13 cellular contexts compared by ENCODE assay signal in genomic region chr5:33343661-33344327, GRCh38.
DNase-seq lines count a peak whose midpoint lies in the region; ATAC-seq lines count a peak whose summit lies in the region.
"Had no signal": no experiment of that assay in that cellular context is flagged by ENCODE, and none has a peak within 500 bp of the region (broad histone marks: within the 10 kb centered on the region; RNA-seq: fewer than 3 reads in every experiment).

No MANE protein-coding gene starts in this region.

- H3K9me3 Mint-ChIP-seq in activated T-helper 1 cell treated with anti-CD3 and anti-CD28 coated beads, Interleukin-12 subunit alpha, Interleukin-12 subunit beta, Interleukin-2, Interleukin-4 antibody, amounts not matched to agents 30 ng/mL and 10 ng/mL and 1 ng/mL, durations not matched to agents 14 hours and 24 hours and 36 hours: peaks cover 10% of the 10 kb centered on the region

- no peak overlapping the region for H2AK5ac ChIP-seq in neuronal stem cell (ENCODE audit: low read depth, low read length)

- peaks cover 1% of the 10 kb centered on the region for H3K27me3 Mint-ChIP-seq in activated T-helper 1 cell treated with anti-CD3 and anti-CD28 coated beads, Interleukin-12 subunit alpha, Interleukin-12 subunit beta, Interleukin-2, Interleukin-4 antibody, amounts not matched to agents 30 ng/mL and 10 ng/mL and 1 ng/mL, durations not matched to agents 14 hours and 24 hours and 36 hours (ENCODE audit: insufficient read depth)

- no peaks in the 10 kb centered on the region for H3K27me3 ChIP-seq in neuronal stem cell (ENCODE audit: control insufficient read depth in 3 of 3, insufficient read depth in 3 of 3, low read depth in 1 of 3, low read length in 3 of 3)

- no peak overlapping the region for H3K4me2 ChIP-seq in neuronal stem cell (ENCODE audit: insufficient read depth, low read length, poor library complexity, severe bottlenecking)

- H4K8ac ChIP-seq in neuronal stem cell (ENCODE audit: low read depth, low read length): no peak overlapping the region

- H3K27ac ChIP-seq in neuronal stem cell (replicated peaks; ENCODE audit: low read length): no peak overlapping the region
- H3K27ac ChIP-seq: C4-2B, HL-60 had no signal

- no peaks in the 10 kb centered on the region for H3K4me1 Mint-ChIP-seq in activated T-helper 1 cell treated with anti-CD3 and anti-CD28 coated beads, Interleukin-12 subunit alpha, Interleukin-12 subunit beta, Interleukin-2, Interleukin-4 antibody, amounts not matched to agents 30 ng/mL and 10 ng/mL and 1 ng/mL, durations not matched to agents 14 hours and 24 hours and 36 hours (ENCODE audit: low read depth)

- WGBS in neuronal stem cell (ENCODE audit: extremely low coverage in 2 of 2, insufficient read length in 2 of 2, insufficient replicate concordance in 1 of 2), 2 donors: no CpG with 5 or more reads among the region's 4 CpGs

- H3K36me3 Mint-ChIP-seq in activated T-helper 1 cell treated with anti-CD3 and anti-CD28 coated beads, Interleukin-12 subunit alpha, Interleukin-12 subunit beta, Interleukin-2, Interleukin-4 antibody, amounts not matched to agents 30 ng/mL and 10 ng/mL and 1 ng/mL, durations not matched to agents 14 hours and 24 hours and 36 hours (ENCODE audit: low read depth): no peaks in the 10 kb centered on the region

- no peak overlapping the region for H3K9ac ChIP-seq in neuronal stem cell (ENCODE audit: low read depth, low read length, poor library complexity)

- no peak overlapping the region for H2BK5ac ChIP-seq in neuronal stem cell (ENCODE audit: low read length)

- no peak overlapping the region for H2BK15ac ChIP-seq in neuronal stem cell (ENCODE audit: low read length)

- no peak overlapping the region for H3K18ac ChIP-seq in neuronal stem cell (ENCODE audit: low read length)

- in situ Hi-C loops in ACHN (cut with HindIII; ENCODE audit: low pct_ligation_motif_present, low pct_unique_long_range_greater_than_20kb, low sequenced_read_pairs): no loop called here

- no peak overlapping the region for H3K14ac ChIP-seq in neuronal stem cell (ENCODE audit: low read length)

- no peak overlapping the region for H4K91ac ChIP-seq in neuronal stem cell (ENCODE audit: low read depth, low read length, poor library complexity)

- no peaks in the 10 kb centered on the region for H3K79me1 ChIP-seq in neuronal stem cell (ENCODE audit: low read depth, low read length)

- no peak overlapping the region for H2AFZ ChIP-seq in neuronal stem cell (ENCODE audit: low read length)

- intact Hi-C loops in activated T-helper 1 cell treated with anti-CD3 and anti-CD28 coated beads, Interleukin-12 subunit alpha, Interleukin-12 subunit beta, Interleukin-2, Interleukin-4 antibody, amounts not matched to agents 30 ng/mL and 10 ng/mL and 1 ng/mL, durations not matched to agents 14 hours and 24 hours and 36 hours (cut with micrococcal nuclease): no loop called here

- no peak for ATAC-seq in GM18520 (IDR thresholded peaks at IDR 0.05; ENCODE audit: unreplicated experiment)
- no peak for ATAC-seq in GM18511 (IDR thresholded peaks at IDR 0.05; ENCODE audit: unreplicated experiment)

- H3K4me3 ChIP-seq in neuronal stem cell (ENCODE audit: low read length in 2 of 2): no peak overlapping the region

- no peak overlapping the region for H3K27ac Mint-ChIP-seq in activated T-helper 1 cell treated with anti-CD3 and anti-CD28 coated beads, Interleukin-12 subunit alpha, Interleukin-12 subunit beta, Interleukin-2, Interleukin-4 antibody, amounts not matched to agents 30 ng/mL and 10 ng/mL and 1 ng/mL, durations not matched to agents 14 hours and 24 hours and 36 hours

- H2BK12ac ChIP-seq in neuronal stem cell (ENCODE audit: low read length): no peak overlapping the region

- no peak overlapping the region for H3K4ac ChIP-seq in neuronal stem cell (ENCODE audit: low read length)

- H3K36me3 ChIP-seq in neuronal stem cell (replicated peaks in 1 of 2; ENCODE audit: control insufficient read depth in 2 of 2, insufficient read depth in 2 of 2, low read length in 2 of 2): no peaks in the 10 kb centered on the region

- H3K23ac ChIP-seq in neuronal stem cell (ENCODE audit: low read depth, low read length, poor library complexity): no peak overlapping the region

- peak; percentile 67 for DNase-seq in ACHN
- DNase-seq in LoVo (ENCODE audit: low spot score): peak; percentile 7
- DNase-seq in dermis blood vessel endothelial cell: peak; percentile 23
- DNase-seq in lung microvascular endothelial cell (ENCODE audit: low read depth in 2 of 2): peak; percentile 20 to 33
- no peak for DNase-seq in activated T-helper 1 cell treated with anti-CD3 and anti-CD28 coated beads, Interleukin-12 subunit alpha, Interleukin-12 subunit beta, Interleukin-2, Interleukin-4 antibody, amounts not matched to agents 30 ng/mL and 10 ng/mL and 1 ng/mL, durations not matched to agents 14 hours and 24 hours and 36 hours (ENCODE audit: low spot score)
- DNase-seq in neuronal stem cell (ENCODE audit: low spot score): no peak
- DNase-seq: central memory CD4-positive, alpha-beta T cell; hippocampal formation; NCI-H187 treated with DMSO at 0.1 percent for 48 hours had no signal

- H3K4me1 ChIP-seq in neuronal stem cell (ENCODE audit: control insufficient read depth in 2 of 2, insufficient read depth in 1 of 2, low read depth in 1 of 2, low read length in 2 of 2): peaks cover 5 to 6% of the 10 kb centered on the region in 2 donors

- H3K4me3 Mint-ChIP-seq in activated T-helper 1 cell treated with anti-CD3 and anti-CD28 coated beads, Interleukin-12 subunit alpha, Interleukin-12 subunit beta, Interleukin-2, Interleukin-4 antibody, amounts not matched to agents 30 ng/mL and 10 ng/mL and 1 ng/mL, durations not matched to agents 14 hours and 24 hours and 36 hours: no peak overlapping the region

- H3K9me3 ChIP-seq in neuronal stem cell (replicated peaks in 1 of 2; ENCODE audit: control insufficient read depth in 2 of 2, insufficient read depth in 1 of 2, low read depth in 1 of 2, low read length in 2 of 2): no peaks in the 10 kb centered on the region

- H2BK120ac ChIP-seq in neuronal stem cell (ENCODE audit: low read depth, low read length): no peak overlapping the region

Comparison
In these comparisons a context has a peak if more than half of its experiments do, and no peak if none do; other contexts are left out.
1. DNase-seq: peak in ACHN (single experiment), LoVo (single experiment), dermis blood vessel endothelial cell (single experiment) and lung microvascular endothelial cell (2 of 2); none in activated T-helper 1 cell treated with anti-CD3 and anti-CD28 coated beads, Interleukin-12 subunit alpha, Interleukin-12 subunit beta, Interleukin-2, Interleukin-4 antibody, amounts not matched to agents 30 ng/mL and 10 ng/mL and 1 ng/mL, durations not matched to agents 14 hours and 24 hours and 36 hours (single experiment) and neuronal stem cell (single experiment).